ENCODE assay signal across 11 cellular contexts in genomic region chr9:107481035-107481434, GRCh38. TPM values are rescaled to one million over a fixed set of nuclear protein-coding genes. Genes with fewer than 3 reads are reported as not detected.
DNase-seq lines count a peak whose midpoint lies in the region; TF ChIP-seq lines count a peak whose summit lies in the region.
"Had no signal": no experiment of that assay in that cellular context is flagged by ENCODE, and none has a peak within 500 bp of the region (broad histone marks: within the 10 kb centered on the region; RNA-seq: fewer than 3 reads in every experiment).

No MANE protein-coding gene starts in this region.

- H3K27ac Mint-ChIP-seq in dendritic cell treated with granulocyte-macrophage colony-stimulating factor and Interleukin-4, amounts not matched to agents 40 ng/mL and 50 ng/mL, for 4 days = peak overlapping the region; percentile 70
- H3K27ac Mint-ChIP-seq in osteocyte (ENCODE audit: unreplicated experiment) = peak overlapping the region; percentile 74
- H3K27ac Mint-ChIP-seq in activated T-helper 2 cell treated with anti-CD3 and anti-CD28 coated beads, Interferon-gamma antibody, Interleukin-2, Interleukin-4, amounts not matched to agents 10 μg/mL and 5 μg/mL and 100 μg/mL, durations not matched to agents 14 hours and 24 hours and 36 hours = no peak overlapping the region
- H3K27ac Mint-ChIP-seq: activated CD4-positive, alpha-beta memory T cell treated with anti-CD3 and anti-CD28 coated beads for 36 hours had no signal

- no peaks in the 10 kb centered on the region for H3K79me2 ChIP-seq in MM.1S (ENCODE audit: low read length)

- intact Hi-C loops in dendritic cell treated with granulocyte-macrophage colony-stimulating factor and Interleukin-4, amounts not matched to agents 40 ng/mL and 50 ng/mL, for 4 days (cut with micrococcal nuclease) = loop anchor here (5.0 to 10.0 kb wide), 2 partner anchors 394 to 1086 kb away; no protein-coding TSS in a partner anchor
- intact Hi-C loops in activated T-helper 2 cell treated with anti-CD3 and anti-CD28 coated beads, Interferon-gamma antibody, Interleukin-2, Interleukin-4, amounts not matched to agents 10 μg/mL and 5 μg/mL and 100 μg/mL, durations not matched to agents 14 hours and 24 hours and 36 hours (cut with micrococcal nuclease) = loop anchor here (10.0 kb wide), 1 partner anchor 1834 kb away; no protein-coding TSS in a partner anchor

- no peak for TF ChIP-seq EP300 in tibial nerve (IDR thresholded peaks at IDR 0.05)

- H3K9me3 ChIP-seq in MM.1S (replicated peaks; ENCODE audit: insufficient read depth, low read length) (no peaks in the 10 kb centered on the region), tibial nerve (no peaks in the 10 kb centered on the region)

- H3K4me3 ChIP-seq in MM.1S (ENCODE audit: low read length) (peak overlapping the region; percentile 8; the same call in 1 of the 2 replicates), tibial nerve (no peak overlapping the region)

- H3F3A ChIP-seq in MM.1S (ENCODE audit: insufficient read depth, low read length) = no peaks in the 10 kb centered on the region

- H3K4me1 Mint-ChIP-seq in dendritic cell treated with granulocyte-macrophage colony-stimulating factor and Interleukin-4, amounts not matched to agents 40 ng/mL and 50 ng/mL, for 4 days (ENCODE audit: low read depth) = peaks cover 48% of the 10 kb centered on the region
- H3K4me1 Mint-ChIP-seq in osteocyte (ENCODE audit: unreplicated experiment) = peaks cover 33% of the 10 kb centered on the region
- H3K4me1 Mint-ChIP-seq in activated T-helper 2 cell treated with anti-CD3 and anti-CD28 coated beads, Interferon-gamma antibody, Interleukin-2, Interleukin-4, amounts not matched to agents 10 μg/mL and 5 μg/mL and 100 μg/mL, durations not matched to agents 14 hours and 24 hours and 36 hours (ENCODE audit: low read depth) = no peaks in the 10 kb centered on the region

- peak overlapping the region; percentile 34; the same call in 1 of the 2 replicates for H3K9ac ChIP-seq in MM.1S (ENCODE audit: low read length)

- H3K9me2 ChIP-seq in MM.1S (replicated peaks; ENCODE audit: insufficient read depth, low read length) = no peaks in the 10 kb centered on the region

- no peaks in the 10 kb centered on the region for H3K36me3 ChIP-seq in MM.1S (replicated peaks; ENCODE audit: insufficient read depth, low read length)
- H3K36me3 ChIP-seq in tibial nerve = peaks cover 0 to 13% (median 0%) of the 10 kb centered on the region in 3 donors

- TF ChIP-seq POLR2A in tibial nerve (IDR thresholded peaks at IDR 0.05) = no peak

- DNase-seq in DMS153 (lab: John Stamatoyannopoulos, UW) = peak; percentile 59
- DNase-seq in MM.1S = peak; percentile 32
- DNase-seq in osteocyte (ENCODE audit: extremely low spot score, unreplicated experiment) = no peak
- DNase-seq in activated T-cell treated with anti-CD3 and anti-CD28 coated beads, Interleukin-2, amount 50 U/mL, for 1 hour = no peak
- no peak for DNase-seq in tibial nerve (ENCODE audit: low spot score in 2 of 2)
- no peak for DNase-seq in activated T-helper 2 cell treated with anti-CD3 and anti-CD28 coated beads, Interferon-gamma antibody, Interleukin-2, Interleukin-4, amounts not matched to agents 10 μg/mL and 5 μg/mL and 100 μg/mL, durations not matched to agents 14 hours and 24 hours and 36 hours (ENCODE audit: low spot score)
- no peak for DNase-seq in caudate nucleus (lab: John Stamatoyannopoulos, UW)
- DNase-seq: activated CD4-positive, alpha-beta memory T cell treated with anti-CD3 and anti-CD28 coated beads for 36 hours; NCI-H1930; SHP77 treated with DMSO at 0.1 percent for 48 hours had no signal

- H2AFZ ChIP-seq in MM.1S (ENCODE audit: low read length) = peak overlapping the region; percentile 19; the same call in 1 of the 2 replicates

- no peaks in the 10 kb centered on the region for H4K20me1 ChIP-seq in MM.1S (ENCODE audit: insufficient read depth, low read length)

- H3K27me3 Mint-ChIP-seq in dendritic cell treated with granulocyte-macrophage colony-stimulating factor and Interleukin-4, amounts not matched to agents 40 ng/mL and 50 ng/mL, for 4 days = no peaks in the 10 kb centered on the region
- no peaks in the 10 kb centered on the region for H3K27me3 Mint-ChIP-seq in osteocyte (ENCODE audit: unreplicated experiment)
- H3K27me3 Mint-ChIP-seq in activated T-helper 2 cell treated with anti-CD3 and anti-CD28 coated beads, Interferon-gamma antibody, Interleukin-2, Interleukin-4, amounts not matched to agents 10 μg/mL and 5 μg/mL and 100 μg/mL, durations not matched to agents 14 hours and 24 hours and 36 hours (ENCODE audit: low read depth) = peaks cover 18% of the 10 kb centered on the region

- TF ChIP-seq CTCF in MM.1S (IDR thresholded peaks at IDR 0.05; ENCODE audit: low read length) (peak; percentile 19; the same call in 1 of the 2 replicates), osteocyte (IDR thresholded peaks at IDR 0.05) (peak; percentile 57), tibial nerve (IDR thresholded peaks at IDR 0.05) (no peak)

- peak overlapping the region; percentile 14; the same call in 1 of the 2 replicates for H3K27ac ChIP-seq in MM.1S (ENCODE audit: low read length)
- H3K27ac ChIP-seq in tibial nerve = peak overlapping the region in 1 of 4 donors; percentile 40
- H3K27ac ChIP-seq in caudate nucleus (ENCODE audit: low read depth, low read length) = no peak overlapping the region

- H3K36me3 Mint-ChIP-seq in dendritic cell treated with granulocyte-macrophage colony-stimulating factor and Interleukin-4, amounts not matched to agents 40 ng/mL and 50 ng/mL, for 4 days (ENCODE audit: low read depth) = peaks cover 22% of the 10 kb centered on the region
- H3K36me3 Mint-ChIP-seq in osteocyte (ENCODE audit: unreplicated experiment) = peaks cover 8% of the 10 kb centered on the region
- H3K36me3 Mint-ChIP-seq in activated T-helper 2 cell treated with anti-CD3 and anti-CD28 coated beads, Interferon-gamma antibody, Interleukin-2, Interleukin-4, amounts not matched to agents 10 μg/mL and 5 μg/mL and 100 μg/mL, durations not matched to agents 14 hours and 24 hours and 36 hours (ENCODE audit: low read depth) = no peaks in the 10 kb centered on the region
- H3K36me3 Mint-ChIP-seq: activated CD4-positive, alpha-beta memory T cell treated with anti-CD3 and anti-CD28 coated beads for 36 hours had no signal

- H3K4me1 ChIP-seq in MM.1S (ENCODE audit: low read length) (no peaks in the 10 kb centered on the region), tibial nerve (peaks cover 0 to 26% (median 0%) of the 10 kb centered on the region in 4 donors)

- WGBS in tibial nerve, 2 donors = 27 to 33% methylated on average over 4 of the region's 4 CpGs

- H3K4me3 Mint-ChIP-seq in dendritic cell treated with granulocyte-macrophage colony-stimulating factor and Interleukin-4, amounts not matched to agents 40 ng/mL and 50 ng/mL, for 4 days = peak overlapping the region; percentile 50
- peak overlapping the region; percentile 14 for H3K4me3 Mint-ChIP-seq in osteocyte (ENCODE audit: unreplicated experiment)
- no peak overlapping the region for H3K4me3 Mint-ChIP-seq in activated T-helper 2 cell treated with anti-CD3 and anti-CD28 coated beads, Interferon-gamma antibody, Interleukin-2, Interleukin-4, amounts not matched to agents 10 μg/mL and 5 μg/mL and 100 μg/mL, durations not matched to agents 14 hours and 24 hours and 36 hours (ENCODE audit: low read depth)
- H3K4me3 Mint-ChIP-seq: activated CD4-positive, alpha-beta memory T cell treated with anti-CD3 and anti-CD28 coated beads for 36 hours had no signal

- H3K27me3 ChIP-seq in MM.1S (replicated peaks; ENCODE audit: insufficient read depth, low read length) (no peaks in the 10 kb centered on the region), tibial nerve (no peaks in the 10 kb centered on the region)

- peak overlapping the region; percentile 42 for H3K4me2 ChIP-seq in MM.1S (ENCODE audit: low read depth, low read length)

- no peaks in the 10 kb centered on the region for H3K9me3 Mint-ChIP-seq in dendritic cell treated with granulocyte-macrophage colony-stimulating factor and Interleukin-4, amounts not matched to agents 40 ng/mL and 50 ng/mL, for 4 days
- H3K9me3 Mint-ChIP-seq in osteocyte (ENCODE audit: unreplicated experiment) = no peaks in the 10 kb centered on the region
- H3K9me3 Mint-ChIP-seq in activated T-helper 2 cell treated with anti-CD3 and anti-CD28 coated beads, Interferon-gamma antibody, Interleukin-2, Interleukin-4, amounts not matched to agents 10 μg/mL and 5 μg/mL and 100 μg/mL, durations not matched to agents 14 hours and 24 hours and 36 hours = no peaks in the 10 kb centered on the region
- H3K9me3 Mint-ChIP-seq: activated CD4-positive, alpha-beta memory T cell treated with anti-CD3 and anti-CD28 coated beads for 36 hours had no signal

RNA-seq across cellular contexts. Expression of gene KLF4, which starts 8.5 kb away (rescaled TPM):
- 113 and 131 TPM in 2 replicates for total RNA-seq in osteocyte
- 100 to 1,000 TPM in 2 of 4 donors, 10 to 100 TPM in 2; 90.6 to 123 (median 106) TPM for total RNA-seq in tibial nerve
- total RNA-seq in activated T-helper 2 cell treated with anti-CD3 and anti-CD28 coated beads, Interferon-gamma antibody, Interleukin-2, Interleukin-4, amounts not matched to agents 10 μg/mL and 5 μg/mL and 100 μg/mL, durations not matched to agents 14 hours and 24 hours and 36 hours = 0.52 and 1.4 TPM in 2 replicates

Comparison
In these comparisons a context has a peak if more than half of its experiments do, and no peak if none do; other contexts are left out.
1. DNase-seq: peak in DMS153 (single experiment) and MM.1S (single experiment); none in osteocyte (single experiment), activated T-cell treated with anti-CD3 and anti-CD28 coated beads, Interleukin-2, amount 50 U/mL, for 1 hour (single experiment), tibial nerve (0 of 2), activated T-helper 2 cell treated with anti-CD3 and anti-CD28 coated beads, Interferon-gamma antibody, Interleukin-2, Interleukin-4, amounts not matched to agents 10 μg/mL and 5 μg/mL and 100 μg/mL, durations not matched to agents 14 hours and 24 hours and 36 hours (single experiment) and caudate nucleus (0 of 61).
2. CTCF ChIP-seq: peak in MM.1S (single experiment) and osteocyte (single experiment); none in tibial nerve (0 of 5).
3. RNA of gene KLF4, which starts 8.5 kb away (total RNA-seq): 113 to 131 TPM in osteocyte and 90.6 to 123 TPM in tibial nerve; 0.52 to 1.4 TPM in activated T-helper 2 cell treated with anti-CD3 and anti-CD28 coated beads, Interferon-gamma antibody, Interleukin-2, Interleukin-4, amounts not matched to agents 10 μg/mL and 5 μg/mL and 100 μg/mL, durations not matched to agents 14 hours and 24 hours and 36 hours; every median in the first group is over 10 times any median in the second.